Comparison of ENCODE assay signal across 20 cellular contexts in genomic region chr20:40958598-40958997, GRCh38.
DNase-seq lines count a peak whose midpoint lies in the region; ATAC-seq and TF ChIP-seq lines count a peak whose summit lies in the region.
"Had no signal": no experiment of that assay in that cellular context is flagged by ENCODE, and none has a peak within 500 bp of the region (broad histone marks: within the 10 kb centered on the region; RNA-seq: fewer than 3 reads in every experiment).

No MANE protein-coding gene starts in this region.

- no peak overlapping the region for H2AFZ ChIP-seq in PC-3 (ENCODE audit: low read length)

- H3K79me2 ChIP-seq in PC-3 (ENCODE audit: low read length): no peaks in the 10 kb centered on the region

- no peak for TF ChIP-seq CTCF in activated CD8-positive, alpha-beta T cell treated with anti-CD3 and anti-CD28 coated beads for 36 hours (IDR thresholded peaks at IDR 0.05)
- TF ChIP-seq CTCF in PC-3 (conservative IDR thresholded peaks at IDR 0.05; ENCODE audit: low read depth, low read length) (no peak), progenitor cell of endocrine pancreas (IDR thresholded peaks at IDR 0.05; ENCODE audit: unreplicated experiment) (no peak)

- H3K9me3 ChIP-seq in PC-3 (ENCODE audit: low read length): no peaks in the 10 kb centered on the region
- no peaks in the 10 kb centered on the region for H3K9me3 ChIP-seq in naive thymus-derived CD4-positive, alpha-beta T cell (ENCODE audit: control insufficient read depth in 2 of 3, low read length in 3 of 3)
- H3K9me3 ChIP-seq: HAP-1 had no signal

- DNase-seq in activated CD8-positive, alpha-beta T cell treated with anti-CD3 and anti-CD28 coated beads, Interleukin-2, amount 10 ng/mL, durations not matched to agents 7 days and 5 days: peak; percentile 14
- no peak for DNase-seq in activated CD8-positive, alpha-beta T cell treated with anti-CD3 and anti-CD28 coated beads for 36 hours
- DNase-seq in PC-3: peak; percentile 43
- DNase-seq in ecto neural progenitor cell (ENCODE audit: low spot score): peak; percentile 14
- no peak for DNase-seq in progenitor cell of endocrine pancreas (ENCODE audit: low spot score, unreplicated experiment)
- no peak for DNase-seq in naive thymus-derived CD4-positive, alpha-beta T cell
- no peak for DNase-seq in DMS153 (lab: John Stamatoyannopoulos, UW)
- no peak for DNase-seq in stimulated activated naive B cell treated with anti-CD40 and anti-IgM and Interleukin-4, amounts not matched to agents 10 μg/mL and 1 μg/mL and 100 μg/mL, for 72 hours
- DNase-seq: DMS79 treated with DMSO at 0.1 percent for 48 hours, NCI-H1417 treated with DMSO at 0.1 percent for 48 hours, NCI-H1930, NCI-H2171, NCI-H446, NCI-H748 treated with DMSO at 0.1 percent for 48 hours, OCI-M1 had no signal

- no peaks in the 10 kb centered on the region for H3K36me3 ChIP-seq in PC-3 (ENCODE audit: low read depth, low read length)
- H3K36me3 ChIP-seq in naive thymus-derived CD4-positive, alpha-beta T cell (ENCODE audit: control insufficient read depth in 2 of 3, insufficient read depth in 3 of 3, low read length in 3 of 3): no peaks in the 10 kb centered on the region
- H3K36me3 ChIP-seq: BLaER1, HAP-1 had no signal

- POLR2A ChIA-PET in activated CD8-positive, alpha-beta T cell treated with anti-CD3 and anti-CD28 coated beads, Interleukin-2, amount 10 ng/mL, durations not matched to agents 7 days and 5 days (lab: Charles Lee): no interaction called here
- POLR2A ChIA-PET in activated CD8-positive, alpha-beta T cell treated with anti-CD3 and anti-CD28 coated beads for 36 hours (lab: Charles Lee): no interaction called here
- POLR2A ChIA-PET in PC-3 (lab: Charles Lee; ENCODE audit: unreplicated experiment): no interaction called here
- POLR2A ChIA-PET in naive thymus-derived CD4-positive, alpha-beta T cell (lab: Charles Lee): no interaction called here

- H3K9ac ChIP-seq in PC-3 (ENCODE audit: low read length): no peak overlapping the region
- H3K9ac ChIP-seq: BLaER1 had no signal

- H4K20me1 ChIP-seq in PC-3 (ENCODE audit: low read length): no peaks in the 10 kb centered on the region
- H4K20me1 ChIP-seq: BLaER1 had no signal

- no peak overlapping the region for H3K4me3 Mint-ChIP-seq in activated CD8-positive, alpha-beta T cell treated with anti-CD3 and anti-CD28 coated beads, Interleukin-2, amount 10 ng/mL, durations not matched to agents 7 days and 5 days
- H3K4me3 Mint-ChIP-seq in activated CD8-positive, alpha-beta T cell treated with anti-CD3 and anti-CD28 coated beads for 36 hours: no peak overlapping the region
- no peak overlapping the region for H3K4me3 Mint-ChIP-seq in progenitor cell of endocrine pancreas (ENCODE audit: low read depth)
- no peak overlapping the region for H3K4me3 Mint-ChIP-seq in naive thymus-derived CD4-positive, alpha-beta T cell
- no peak overlapping the region for H3K4me3 Mint-ChIP-seq in stimulated activated naive B cell treated with anti-CD40 and anti-IgM and Interleukin-4, amounts not matched to agents 10 μg/mL and 1 μg/mL and 100 μg/mL, for 72 hours
- H3K4me3 Mint-ChIP-seq: CD8-positive, alpha-beta T cell had no signal

- CTCF ChIA-PET in activated CD8-positive, alpha-beta T cell treated with anti-CD3 and anti-CD28 coated beads, Interleukin-2, amount 10 ng/mL, durations not matched to agents 7 days and 5 days (lab: Charles Lee): no interaction called here
- CTCF ChIA-PET in activated CD8-positive, alpha-beta T cell treated with anti-CD3 and anti-CD28 coated beads for 36 hours (lab: Charles Lee): no interaction called here
- CTCF ChIA-PET in PC-3 (lab: Charles Lee): no interaction called here
- CTCF ChIA-PET in naive thymus-derived CD4-positive, alpha-beta T cell (lab: Charles Lee): no interaction called here

- no peak for ATAC-seq in activated CD8-positive, alpha-beta T cell treated with anti-CD3 and anti-CD28 coated beads, Interleukin-2, amount 10 ng/mL, durations not matched to agents 7 days and 5 days
- no peak for ATAC-seq in activated CD8-positive, alpha-beta T cell treated with anti-CD3 and anti-CD28 coated beads for 36 hours
- no peak for ATAC-seq in PC-3
- no peak for ATAC-seq in naive thymus-derived CD4-positive, alpha-beta T cell
- ATAC-seq in stimulated activated naive B cell treated with anti-CD40 and anti-IgM and Interleukin-4, amounts not matched to agents 10 μg/mL and 1 μg/mL and 100 μg/mL, for 72 hours (replicated peaks): no peak
- ATAC-seq: CD8-positive, alpha-beta T cell; K562 had no signal

- H3K4me3 ChIP-seq in PC-3 (ENCODE audit: low read length): no peak overlapping the region
- H3K4me3 ChIP-seq in naive thymus-derived CD4-positive, alpha-beta T cell (ENCODE audit: low read length): no peak overlapping the region
- H3K4me3 ChIP-seq: BLaER1, HAP-1, K562 had no signal

- no peaks in the 10 kb centered on the region for H3K9me2 ChIP-seq in PC-3 (replicated peaks; ENCODE audit: low read length)

- H3K36me3 Mint-ChIP-seq in activated CD8-positive, alpha-beta T cell treated with anti-CD3 and anti-CD28 coated beads, Interleukin-2, amount 10 ng/mL, durations not matched to agents 7 days and 5 days (ENCODE audit: low read depth): no peaks in the 10 kb centered on the region
- no peaks in the 10 kb centered on the region for H3K36me3 Mint-ChIP-seq in activated CD8-positive, alpha-beta T cell treated with anti-CD3 and anti-CD28 coated beads for 36 hours (ENCODE audit: low read depth)
- no peaks in the 10 kb centered on the region for H3K36me3 Mint-ChIP-seq in progenitor cell of endocrine pancreas (ENCODE audit: insufficient read depth)
- peaks cover 0 to 5% (median 0%) of the 10 kb centered on the region in 5 donors for H3K36me3 Mint-ChIP-seq in naive thymus-derived CD4-positive, alpha-beta T cell
- no peaks in the 10 kb centered on the region for H3K36me3 Mint-ChIP-seq in stimulated activated naive B cell treated with anti-CD40 and anti-IgM and Interleukin-4, amounts not matched to agents 10 μg/mL and 1 μg/mL and 100 μg/mL, for 72 hours
- H3K36me3 Mint-ChIP-seq: CD8-positive, alpha-beta T cell had no signal

- H3K27ac Mint-ChIP-seq in activated CD8-positive, alpha-beta T cell treated with anti-CD3 and anti-CD28 coated beads, Interleukin-2, amount 10 ng/mL, durations not matched to agents 7 days and 5 days: no peak overlapping the region
- H3K27ac Mint-ChIP-seq in activated CD8-positive, alpha-beta T cell treated with anti-CD3 and anti-CD28 coated beads for 36 hours: no peak overlapping the region
- peak overlapping the region; percentile 62 for H3K27ac Mint-ChIP-seq in progenitor cell of endocrine pancreas
- H3K27ac Mint-ChIP-seq in naive thymus-derived CD4-positive, alpha-beta T cell: no peak overlapping the region
- no peak overlapping the region for H3K27ac Mint-ChIP-seq in stimulated activated naive B cell treated with anti-CD40 and anti-IgM and Interleukin-4, amounts not matched to agents 10 μg/mL and 1 μg/mL and 100 μg/mL, for 72 hours
- H3K27ac Mint-ChIP-seq: CD8-positive, alpha-beta T cell had no signal

- no TSS peak for BruUV-seq in PC-3 (replicated peaks; lab: Mats Ljungman, UMichigan)

- peaks cover 4% of the 10 kb centered on the region for H3K9me3 Mint-ChIP-seq in activated CD8-positive, alpha-beta T cell treated with anti-CD3 and anti-CD28 coated beads, Interleukin-2, amount 10 ng/mL, durations not matched to agents 7 days and 5 days (ENCODE audit: insufficient read depth)
- H3K9me3 Mint-ChIP-seq in activated CD8-positive, alpha-beta T cell treated with anti-CD3 and anti-CD28 coated beads for 36 hours: no peaks in the 10 kb centered on the region
- H3K9me3 Mint-ChIP-seq in progenitor cell of endocrine pancreas (ENCODE audit: low read depth): no peaks in the 10 kb centered on the region
- H3K9me3 Mint-ChIP-seq in naive thymus-derived CD4-positive, alpha-beta T cell: peaks cover 0 to 3% (median 0%) of the 10 kb centered on the region in 11 donors
- peaks cover 2 to 5% of the 10 kb centered on the region in 2 donors for H3K9me3 Mint-ChIP-seq in stimulated activated naive B cell treated with anti-CD40 and anti-IgM and Interleukin-4, amounts not matched to agents 10 μg/mL and 1 μg/mL and 100 μg/mL, for 72 hours
- H3K9me3 Mint-ChIP-seq: CD8-positive, alpha-beta T cell had no signal

- H3K4me2 ChIP-seq in PC-3 (ENCODE audit: low read length): no peak overlapping the region
- H3K4me2 ChIP-seq: BLaER1 had no signal

- H3K4me1 Mint-ChIP-seq in activated CD8-positive, alpha-beta T cell treated with anti-CD3 and anti-CD28 coated beads, Interleukin-2, amount 10 ng/mL, durations not matched to agents 7 days and 5 days (ENCODE audit: low read depth): peaks cover 21% of the 10 kb centered on the region
- H3K4me1 Mint-ChIP-seq in activated CD8-positive, alpha-beta T cell treated with anti-CD3 and anti-CD28 coated beads for 36 hours (ENCODE audit: low read depth): peaks cover 8% of the 10 kb centered on the region
- H3K4me1 Mint-ChIP-seq in progenitor cell of endocrine pancreas (ENCODE audit: low read depth): peaks cover 10% of the 10 kb centered on the region
- H3K4me1 Mint-ChIP-seq in naive thymus-derived CD4-positive, alpha-beta T cell: peaks cover 0 to 11% (median 9%) of the 10 kb centered on the region in 7 donors
- H3K4me1 Mint-ChIP-seq in stimulated activated naive B cell treated with anti-CD40 and anti-IgM and Interleukin-4, amounts not matched to agents 10 μg/mL and 1 μg/mL and 100 μg/mL, for 72 hours: peaks cover 3 to 18% of the 10 kb centered on the region in 2 donors

- H3K27ac ChIP-seq in PC-3 (ENCODE audit: low read length): no peak overlapping the region
- H3K27ac ChIP-seq in naive thymus-derived CD4-positive, alpha-beta T cell (ENCODE audit: low read depth, low read length): no peak overlapping the region
- H3K27ac ChIP-seq: BLaER1, RWPE1 had no signal

- H3K4me1 ChIP-seq in PC-3 (ENCODE audit: insufficient read depth, low read length): peaks cover 17% of the 10 kb centered on the region
- peaks cover 0 to 15% of the 10 kb centered on the region in 2 donors for H3K4me1 ChIP-seq in naive thymus-derived CD4-positive, alpha-beta T cell (ENCODE audit: control insufficient read depth in 2 of 2, insufficient read depth in 2 of 2, low read length in 2 of 2)
- H3K4me1 ChIP-seq: HAP-1 had no signal

- no peaks in the 10 kb centered on the region for H3K27me3 ChIP-seq in PC-3 (ENCODE audit: low read length)
- H3K27me3 ChIP-seq in naive thymus-derived CD4-positive, alpha-beta T cell (ENCODE audit: control insufficient read depth in 2 of 2, insufficient read depth in 2 of 2, low read length in 2 of 2): no peaks in the 10 kb centered on the region
- H3K27me3 ChIP-seq: BLaER1 had no signal

- intact Hi-C loops in activated CD8-positive, alpha-beta T cell treated with anti-CD3 and anti-CD28 coated beads for 36 hours (cut with micrococcal nuclease): no loop called here
- intact Hi-C loops in PC-3 (cut with micrococcal nuclease): no loop called here
- intact Hi-C loops in naive thymus-derived CD4-positive, alpha-beta T cell (cut with micrococcal nuclease): no loop called here

- H3F3A ChIP-seq in PC-3 (ENCODE audit: low read length, unreplicated experiment): no peaks in the 10 kb centered on the region

- peaks cover 15% of the 10 kb centered on the region for H3K27me3 Mint-ChIP-seq in activated CD8-positive, alpha-beta T cell treated with anti-CD3 and anti-CD28 coated beads, Interleukin-2, amount 10 ng/mL, durations not matched to agents 7 days and 5 days (ENCODE audit: low read depth)
- no peaks in the 10 kb centered on the region for H3K27me3 Mint-ChIP-seq in activated CD8-positive, alpha-beta T cell treated with anti-CD3 and anti-CD28 coated beads for 36 hours
- peaks cover 4% of the 10 kb centered on the region for H3K27me3 Mint-ChIP-seq in progenitor cell of endocrine pancreas
- H3K27me3 Mint-ChIP-seq in naive thymus-derived CD4-positive, alpha-beta T cell: peaks cover 0 to 5% (median 2%) of the 10 kb centered on the region in 5 donors
- peaks cover 8 to 36% of the 10 kb centered on the region in 2 donors for H3K27me3 Mint-ChIP-seq in stimulated activated naive B cell treated with anti-CD40 and anti-IgM and Interleukin-4, amounts not matched to agents 10 μg/mL and 1 μg/mL and 100 μg/mL, for 72 hours

Comparison
In these comparisons a context has a peak if more than half of its experiments do, and no peak if none do; other contexts are left out.
1. DNase-seq: peak in activated CD8-positive, alpha-beta T cell treated with anti-CD3 and anti-CD28 coated beads, Interleukin-2, amount 10 ng/mL, durations not matched to agents 7 days and 5 days (single experiment), PC-3 (single experiment) and ecto neural progenitor cell (single experiment); none in activated CD8-positive, alpha-beta T cell treated with anti-CD3 and anti-CD28 coated beads for 36 hours (single experiment), progenitor cell of endocrine pancreas (single experiment), naive thymus-derived CD4-positive, alpha-beta T cell (0 of 9), DMS153 (single experiment) and stimulated activated naive B cell treated with anti-CD40 and anti-IgM and Interleukin-4, amounts not matched to agents 10 μg/mL and 1 μg/mL and 100 μg/mL, for 72 hours (single experiment).